ENCODE assay signal across 1 cellular context in genomic region chr7:149850007-149850594, GRCh38.
TF ChIP-seq lines count a peak whose summit lies in the region.

No MANE protein-coding gene starts in this region.

TF ChIP-seq in WTC11, 78 proteins besides CTCF, POLR2A, EP300 and RAD21 (continued from another document):
- no peak for TF ChIP-seq PRDM15 (CRISPR knock-in tag; IDR thresholded peaks at IDR 0.05)
- no peak for TF ChIP-seq SMAD3 (CRISPR knock-in tag; IDR thresholded peaks at IDR 0.05; ENCODE audit: borderline replicate concordance)
- TF ChIP-seq USF1 (CRISPR knock-in tag; IDR thresholded peaks at IDR 0.05): no peak
- TF ChIP-seq E2F4 (CRISPR knock-in tag; IDR thresholded peaks at IDR 0.05; ENCODE audit: borderline replicate concordance, low read depth): no peak
- TF ChIP-seq ESRRA (CRISPR knock-in tag; IDR thresholded peaks at IDR 0.05; ENCODE audit: borderline replicate concordance): no peak
- no peak for TF ChIP-seq FOXJ3 (CRISPR knock-in tag; IDR thresholded peaks at IDR 0.05; ENCODE audit: borderline replicate concordance)
- TF ChIP-seq ARID4B (CRISPR knock-in tag; IDR thresholded peaks at IDR 0.05; ENCODE audit: borderline replicate concordance): no peak
- no peak for TF ChIP-seq SOX15 (CRISPR knock-in tag; IDR thresholded peaks at IDR 0.05)
- TF ChIP-seq ZNF138 (CRISPR knock-in tag; conservative IDR thresholded peaks at IDR 0.05): no peak
- no peak for TF ChIP-seq STAT6 (CRISPR knock-in tag; conservative IDR thresholded peaks at IDR 0.05; ENCODE audit: low read depth)
- TF ChIP-seq HMGA2 (CRISPR knock-in tag; IDR thresholded peaks at IDR 0.05): no peak
- TF ChIP-seq GTF2I (CRISPR knock-in tag; conservative IDR thresholded peaks at IDR 0.05): no peak
- TF ChIP-seq IRF1 (CRISPR knock-in tag; IDR thresholded peaks at IDR 0.05): no peak
- TF ChIP-seq CREB1 (CRISPR knock-in tag; IDR thresholded peaks at IDR 0.05): no peak
- no peak for TF ChIP-seq PREB (CRISPR knock-in tag; IDR thresholded peaks at IDR 0.05; ENCODE audit: borderline replicate concordance)
TF ChIP-seq in WTC11: peak in this region for 0.
